Comparison of ENCODE assay signal across 13 cellular contexts in genomic region chr20:41408986-41409385, GRCh38. TPM values are rescaled to one million over a fixed set of nuclear protein-coding genes. Genes with fewer than 3 reads are reported as not detected.
A peak's percentile ranks its signal among the peaks of the same experiment; 100 is the strongest.
DNase-seq lines count a peak whose midpoint lies in the region; ATAC-seq and TF ChIP-seq lines count a peak whose summit lies in the region.
"Had no signal": no experiment of that assay in that cellular context is flagged by ENCODE, and none has a peak within 500 bp of the region (broad histone marks: within the 10 kb centered on the region; RNA-seq: fewer than 3 reads in every experiment).

No MANE protein-coding gene starts in this region.

- H2BK5ac ChIP-seq in mesenchymal stem cell (ENCODE audit: low read depth, low read length, poor library complexity, severe bottlenecking) = no peak overlapping the region

- no peak overlapping the region for H3K18ac ChIP-seq in mesenchymal stem cell (ENCODE audit: low read depth in 1 of 2, low read length in 2 of 2)

- no peak overlapping the region for H2BK12ac ChIP-seq in mesenchymal stem cell (ENCODE audit: low read length in 2 of 2)

- H3K27me3 ChIP-seq in heart right ventricle (no peaks in the 10 kb centered on the region), right atrium auricular region (no peaks in the 10 kb centered on the region), mesenchymal stem cell (ENCODE audit: control insufficient read depth in 1 of 2, insufficient read depth in 1 of 2, low read length in 2 of 2) (no peaks in the 10 kb centered on the region)
- H3K27me3 ChIP-seq: neutrophil had no signal

- H2BK120ac ChIP-seq in mesenchymal stem cell (ENCODE audit: low read depth, low read length) = no peak overlapping the region

- peaks cover 0 to 93% (median 27%) of the 10 kb centered on the region in 9 donors for H3K36me3 ChIP-seq in heart right ventricle
- peaks cover 74% of the 10 kb centered on the region for H3K36me3 ChIP-seq in right atrium auricular region
- H3K36me3 ChIP-seq in mesenchymal stem cell (ENCODE audit: control insufficient read depth in 1 of 2, insufficient read depth in 2 of 2, low read depth in 1 of 2, low read length in 2 of 2) = peaks cover 73 to 97% of the 10 kb centered on the region in 2 experiments

- H4K91ac ChIP-seq in mesenchymal stem cell (ENCODE audit: low read length) = no peak overlapping the region

- H3K4me2 ChIP-seq in mesenchymal stem cell (ENCODE audit: low read length, poor library complexity, severe bottlenecking) = no peak overlapping the region

- no peak overlapping the region for H3K4me3 ChIP-seq in heart right ventricle
- H3K4me3 ChIP-seq in right atrium auricular region = no peak overlapping the region
- H3K4me3 ChIP-seq in mesenchymal stem cell (ENCODE audit: insufficient read depth in 1 of 2, low read depth in 1 of 2, low read length in 2 of 2) = no peak overlapping the region

- H2AFZ ChIP-seq in mesenchymal stem cell (ENCODE audit: low read depth, low read length) = no peak overlapping the region

- no peak overlapping the region for H3K4ac ChIP-seq in mesenchymal stem cell (ENCODE audit: low read depth in 1 of 2, low read length in 2 of 2)

- H3K23ac ChIP-seq in mesenchymal stem cell (ENCODE audit: low read length in 2 of 2) = no peak overlapping the region

- ATAC-seq in heart right ventricle (peak in 6 of 8 donors; percentile 14 to 51 (median 36)), left lobe of liver (no peak)

- no peak overlapping the region for H4K8ac ChIP-seq in mesenchymal stem cell (ENCODE audit: low read length)

- no peak overlapping the region for H3K9ac ChIP-seq in mesenchymal stem cell (ENCODE audit: low read length)

- H2BK15ac ChIP-seq in mesenchymal stem cell (ENCODE audit: low read depth, poor library complexity, severe bottlenecking) = no peak overlapping the region

- DNase-seq in heart right ventricle = no peak
- no peak for DNase-seq in right atrium auricular region (ENCODE audit: low spot score)
- DNase-seq in NCI-H524 (lab: John Stamatoyannopoulos, UW) = peak; percentile 30 to 78
- peak; percentile 78 for DNase-seq in epidermal melanocyte (ENCODE audit: insufficient read length, low spot score)
- DNase-seq in mesenchymal stem cell = no peak
- DNase-seq in stimulated activated CD4-positive, alpha-beta T cell treated with anti-CD3 and anti-CD28 coated beads, Interleukin-4, amount 100 ng/mL, for 1 hour = no peak
- no peak for DNase-seq in left lobe of liver (ENCODE audit: low spot score)
- DNase-seq in germinal center (ENCODE audit: low spot score) = no peak
- DNase-seq: activated naive CD4-positive, alpha-beta T cell treated with Interleukin-2 at 50 U/mL for 16 hours; WERI-Rb-1 had no signal

- peaks cover 8% of the 10 kb centered on the region for H3K79me1 ChIP-seq in mesenchymal stem cell (replicated peaks; ENCODE audit: low read length, poor library complexity, severe bottlenecking)

- peaks cover 0 to 75% (median 51%) of the 10 kb centered on the region in 9 donors for H3K4me1 ChIP-seq in heart right ventricle
- peaks cover 0 to 55% of the 10 kb centered on the region in 2 donors for H3K4me1 ChIP-seq in right atrium auricular region
- H3K4me1 ChIP-seq in mesenchymal stem cell (ENCODE audit: control insufficient read depth, insufficient read depth, low read depth, low read length) = no peaks in the 10 kb centered on the region

- no peak overlapping the region for H3K14ac ChIP-seq in mesenchymal stem cell (ENCODE audit: low read length in 2 of 2)

- TF ChIP-seq CTCF in heart right ventricle (IDR thresholded peaks at IDR 0.05) (no peak), right atrium auricular region (IDR thresholded peaks at IDR 0.05) (no peak)

- no peak overlapping the region for H2AK5ac ChIP-seq in mesenchymal stem cell (ENCODE audit: low read length, severe bottlenecking)

- intact Hi-C loops in heart right ventricle (cut with DNase I) = loop anchor here in 2 of 10 donors (10.0 kb wide), 2 partner anchors 234 to 274 kb away; partner anchors contain the start of gene PLCG1 (in 1 of the 2)

- H3K9me3 ChIP-seq in heart right ventricle (no peaks in the 10 kb centered on the region), right atrium auricular region (no peaks in the 10 kb centered on the region), mesenchymal stem cell (ENCODE audit: control insufficient read depth, low read length) (no peaks in the 10 kb centered on the region)
- H3K9me3 ChIP-seq: neutrophil had no signal

- WGBS in heart right ventricle, 2 donors = 44 to 59% methylated on average over 9 of the region's 9 CpGs
- 94% methylated on average over 9 of the region's 9 CpGs for WGBS in mesenchymal stem cell

- H3K27ac ChIP-seq in heart right ventricle (peak overlapping the region in 4 of 10 donors; percentile 26 to 92 (median 40)), right atrium auricular region (no peak overlapping the region), mesenchymal stem cell (ENCODE audit: low read length, poor library complexity, severe bottlenecking) (no peak overlapping the region)
- H3K27ac ChIP-seq: neutrophil, WERI-Rb-1 had no signal

RNA-seq across cellular contexts. Expression of gene EMILIN3, which starts 42.4 kb away (rescaled TPM):
- total RNA-seq in heart right ventricle = 1 to 10 TPM in 8 of 10 donors, under 1 TPM in 2; 0.20 to 5.3 (median 2.8) TPM
- polyA plus RNA-seq in heart right ventricle = 1 to 10 TPM; 2.1 to 6.4 TPM
- total RNA-seq in right atrium auricular region = 1 to 10 TPM; 1.8 to 4.9 TPM
- polyA plus RNA-seq in mesenchymal stem cell (2013, experiment 1 of 2) = 0.08 TPM
- polyA plus RNA-seq in mesenchymal stem cell (2013, experiment 2 of 2) = 0.11 TPM
- total RNA-seq in left lobe of liver = 0.30 TPM
- total RNA-seq: subcutaneous adipose tissue had no signal
- polyA plus RNA-seq: IgD-negative memory B cell had no signal

Comparison
In these comparisons a context has a peak if more than half of its experiments do, and no peak if none do; other contexts are left out.
1. DNase-seq: peak in NCI-H524 (2 of 2) and epidermal melanocyte (single experiment); none in heart right ventricle (0 of 2), right atrium auricular region (single experiment), mesenchymal stem cell (single experiment), stimulated activated CD4-positive, alpha-beta T cell treated with anti-CD3 and anti-CD28 coated beads, Interleukin-4, amount 100 ng/mL, for 1 hour (single experiment), left lobe of liver (single experiment) and germinal center (single experiment).